In genomic region chr1:26614655-26615411, GRCh38 we compare ENCODE assay signal across 21 cellular contexts.
"Had no signal": no experiment of that assay in that cellular context is flagged by ENCODE, and none has a peak within 500 bp of the region (broad histone marks: within the 10 kb centered on the region; RNA-seq: fewer than 3 reads in every experiment).

No MANE protein-coding gene starts in this region.

- H3K36me3 ChIP-seq: esophagus squamous epithelium, gastroesophageal sphincter, neutrophil, spleen, transverse colon had no signal

- H3K4me3 ChIP-seq: esophagus squamous epithelium, gastroesophageal sphincter, mucosa of descending colon, spleen, testis, transverse colon had no signal

- H3K4me3 Mint-ChIP-seq: dendritic cell treated with granulocyte-macrophage colony-stimulating factor and Interleukin-4, amounts not matched to agents 40 ng/mL and 50 ng/mL, for 4 days; effector memory CD8-positive, alpha-beta T cell; naive thymus-derived CD8-positive, alpha-beta T cell; stimulated activated naive B cell treated with anti-CD40 and anti-IgM and Interleukin-4, amounts not matched to agents 10 μg/mL and 1 μg/mL and 100 μg/mL, for 72 hours; stimulated activated naive CD8-positive, alpha-beta T cell treated with anti-CD3 and anti-CD28 coated beads, Interleukin-15, amount 100 ng/mL, for 72 hours had no signal

- H3K9me3 Mint-ChIP-seq: dendritic cell treated with granulocyte-macrophage colony-stimulating factor and Interleukin-4, amounts not matched to agents 40 ng/mL and 50 ng/mL, for 4 days; effector memory CD8-positive, alpha-beta T cell; naive thymus-derived CD8-positive, alpha-beta T cell; stimulated activated naive B cell treated with anti-CD40 and anti-IgM and Interleukin-4, amounts not matched to agents 10 μg/mL and 1 μg/mL and 100 μg/mL, for 72 hours; stimulated activated naive CD8-positive, alpha-beta T cell treated with anti-CD3 and anti-CD28 coated beads, Interleukin-15, amount 100 ng/mL, for 72 hours had no signal

- H3K27me3 Mint-ChIP-seq: dendritic cell treated with granulocyte-macrophage colony-stimulating factor and Interleukin-4, amounts not matched to agents 40 ng/mL and 50 ng/mL, for 4 days; effector memory CD8-positive, alpha-beta T cell; stimulated activated naive B cell treated with anti-CD40 and anti-IgM and Interleukin-4, amounts not matched to agents 10 μg/mL and 1 μg/mL and 100 μg/mL, for 72 hours; stimulated activated naive CD8-positive, alpha-beta T cell treated with anti-CD3 and anti-CD28 coated beads, Interleukin-15, amount 100 ng/mL, for 72 hours had no signal

- H3K27ac ChIP-seq: esophagus squamous epithelium, gastroesophageal sphincter, neutrophil, spleen, testis, transverse colon had no signal

- H3K27me3 ChIP-seq: esophagus squamous epithelium, neutrophil, spleen, testis, transverse colon had no signal

- H3K9me3 ChIP-seq: esophagus squamous epithelium, gastroesophageal sphincter, mucosa of descending colon, neutrophil, spleen, testis, transverse colon had no signal

- DNase-seq: effector memory CD8-positive, alpha-beta T cell; esophagus squamous epithelium; glutamatergic neuron; islet precursor cell; mammary epithelial cell; mucosa of descending colon; naive thymus-derived CD8-positive, alpha-beta T cell; posterior cingulate gyrus; spleen; stimulated activated CD4-positive, alpha-beta T cell treated with anti-CD3 and anti-CD28 coated beads, Interleukin-15, amount 100 ng/mL, for 24 hours; stimulated activated CD4-positive, alpha-beta T cell treated with anti-CD3 and anti-CD28 coated beads, Interleukin-1b, Interleukin-23, amount 100 ng/mL, for 48 hours; stimulated activated CD4-positive, alpha-beta T cell treated with anti-CD3 and anti-CD28 coated beads, Interleukin-4, amount 100 ng/mL, for 4 hours; stimulated activated naive B cell treated with anti-CD40 and anti-IgM and Interleukin-4, amounts not matched to agents 10 μg/mL and 1 μg/mL and 100 μg/mL, for 72 hours; stimulated activated naive CD8-positive, alpha-beta T cell treated with anti-CD3 and anti-CD28 coated beads, Interleukin-15, amount 100 ng/mL, for 72 hours; testis; transverse colon had no signal

- H3K27ac Mint-ChIP-seq: dendritic cell treated with granulocyte-macrophage colony-stimulating factor and Interleukin-4, amounts not matched to agents 40 ng/mL and 50 ng/mL, for 4 days; effector memory CD8-positive, alpha-beta T cell; stimulated activated naive B cell treated with anti-CD40 and anti-IgM and Interleukin-4, amounts not matched to agents 10 μg/mL and 1 μg/mL and 100 μg/mL, for 72 hours; stimulated activated naive CD8-positive, alpha-beta T cell treated with anti-CD3 and anti-CD28 coated beads, Interleukin-15, amount 100 ng/mL, for 72 hours had no signal

- ATAC-seq: effector memory CD8-positive, alpha-beta T cell; gastroesophageal sphincter; left lobe of liver; mucosa of descending colon; naive thymus-derived CD8-positive, alpha-beta T cell; sciatic nerve; stimulated activated naive B cell treated with anti-CD40 and anti-IgM and Interleukin-4, amounts not matched to agents 10 μg/mL and 1 μg/mL and 100 μg/mL, for 72 hours; stimulated activated naive CD8-positive, alpha-beta T cell treated with anti-CD3 and anti-CD28 coated beads, Interleukin-15, amount 100 ng/mL, for 72 hours had no signal
